In the genomic region with DNA sequence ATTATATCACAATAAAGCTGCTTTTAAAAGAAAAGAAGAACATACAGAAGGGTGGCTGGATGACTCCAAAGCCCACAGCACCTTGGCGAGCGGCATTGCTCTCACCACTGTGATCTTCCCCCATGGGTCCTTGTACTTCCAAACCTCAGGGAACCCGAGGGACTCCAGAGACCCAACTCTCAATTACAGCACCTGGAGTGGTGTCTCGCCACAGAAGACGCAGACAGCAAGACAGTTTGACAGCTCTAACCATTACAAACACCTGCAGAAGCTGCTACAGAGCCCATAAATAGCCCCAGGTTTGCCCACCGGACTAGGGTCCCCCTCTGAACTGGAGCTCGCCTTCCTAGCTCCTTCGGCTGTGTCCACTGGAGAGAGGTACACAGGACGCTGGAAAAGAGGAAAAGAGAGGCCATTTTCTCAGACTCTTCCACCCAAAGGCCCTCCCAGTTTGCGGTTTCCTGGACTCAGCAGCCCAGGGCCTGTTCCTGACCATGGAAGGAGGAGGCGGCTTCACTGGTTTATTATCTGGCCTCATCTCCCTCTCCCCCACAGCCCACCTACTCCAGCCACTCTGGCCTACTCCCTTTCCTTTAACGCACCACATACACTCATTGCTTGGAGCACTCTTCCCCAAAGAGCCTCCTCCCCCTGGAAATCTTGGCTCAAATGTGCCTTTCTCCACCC, we compare ENCODE assay signal across 15 cellular contexts. TPM values are rescaled to one million over a fixed set of nuclear protein-coding genes. Genes with fewer than 3 reads are reported as not detected.
A peak's percentile ranks its signal among the peaks of the same experiment; 100 is the strongest.
DNase-seq lines count a peak whose midpoint lies in the region; ATAC-seq and TF ChIP-seq lines count a peak whose summit lies in the region.
"Had no signal": no experiment of that assay in that cellular context is flagged by ENCODE, and none has a peak within 500 bp of the region (broad histone marks: within the 10 kb centered on the region; RNA-seq: fewer than 3 reads in every experiment).

No MANE protein-coding gene starts in this region.

- H4K20me1 ChIP-seq in OCI-LY3 (ENCODE audit: insufficient read depth, low read length) (no peaks in the 10 kb centered on the region; the same call in 1 of the 2 replicates), H9 (ENCODE audit: control insufficient read depth, insufficient read depth, insufficient read length) (no peaks in the 10 kb centered on the region)

- H3K18ac ChIP-seq in H9 (ENCODE audit: insufficient read length, low read depth, low read length) = no peak overlapping the region

- no peak overlapping the region for H3K27ac Mint-ChIP-seq in activated CD8-positive, alpha-beta memory T cell treated with anti-CD3 and anti-CD28 coated beads, Interleukin-2, amount 10 ng/mL, durations not matched to agents 7 days and 5 days
- H3K27ac Mint-ChIP-seq in immature natural killer cell (peak overlapping the region; percentile 91 to 99 (median 96)), H9 (no peak overlapping the region)
- H3K27ac Mint-ChIP-seq: activated CD4-positive, alpha-beta T cell treated with anti-CD3 and anti-CD28 coated beads, Interleukin-2, amount 10 ng/mL, durations not matched to agents 7 days and 5 days had no signal

- H3K79me1 ChIP-seq in H9 (ENCODE audit: insufficient read depth, low read depth, low read length, poor library complexity, severe bottlenecking) = peaks cover 2% of the 10 kb centered on the region

- no CpG with 5 or more reads among the region's 12 CpGs for WGBS in H9 (ENCODE audit: extremely low coverage, insufficient read length, low lambda C conversion rate)

- H3K4ac ChIP-seq in H9 (ENCODE audit: low read depth, low read length) = no peak overlapping the region

- no peak overlapping the region for H3T11ph ChIP-seq in H9 (ENCODE audit: low read length)

- CTCF ChIA-PET in activated CD8-positive, alpha-beta memory T cell treated with anti-CD3 and anti-CD28 coated beads, Interleukin-2, amount 10 ng/mL, durations not matched to agents 7 days and 5 days (lab: Charles Lee) = interaction anchor here (1.1 to 3.0 kb wide), 3 partner anchors 74 to 77 kb away, joined by 3 to 10 read pairs (median 7); no protein-coding TSS in a partner anchor

- H2AFZ ChIP-seq in OCI-LY3 (ENCODE audit: low read depth, low read length) = no peak overlapping the region
- no peak overlapping the region for H2AFZ ChIP-seq in H9 (ENCODE audit: low read length)

- H3K4me3 Mint-ChIP-seq in activated CD8-positive, alpha-beta memory T cell treated with anti-CD3 and anti-CD28 coated beads, Interleukin-2, amount 10 ng/mL, durations not matched to agents 7 days and 5 days = peak overlapping the region; percentile 98
- H3K4me3 Mint-ChIP-seq in immature natural killer cell (peak overlapping the region; percentile 96 to 100 (median 99)), H9 (no peak overlapping the region)

- H3K27me3 ChIP-seq in OCI-LY3 (ENCODE audit: low read depth, low read length) (no peaks in the 10 kb centered on the region), subcutaneous abdominal adipose tissue (ENCODE audit: control insufficient read depth in 5 of 5, insufficient read depth in 4 of 5, low read length in 5 of 5) (peaks cover 5 to 21% (median 9%) of the 10 kb centered on the region in 5 donors), H9 (ENCODE audit: insufficient read depth, low read length) (no peaks in the 10 kb centered on the region)
- H3K27me3 ChIP-seq: adrenal gland, upper lobe of left lung had no signal

- TF ChIP-seq CTCF in OCI-LY3 (IDR thresholded peaks at IDR 0.05; ENCODE audit: low read depth, low read length) (no peak), H9 (conservative IDR thresholded peaks at IDR 0.05) (no peak)

- H3K36me3 ChIP-seq in OCI-LY3 (replicated peaks; ENCODE audit: low read depth, low read length) (peaks cover 18% of the 10 kb centered on the region), subcutaneous abdominal adipose tissue (ENCODE audit: control insufficient read depth in 5 of 5, insufficient read depth in 5 of 5, low read length in 5 of 5) (no peaks in the 10 kb centered on the region)
- H3K36me3 ChIP-seq: adrenal gland, upper lobe of left lung had no signal

- H3K23ac ChIP-seq in H9 (ENCODE audit: insufficient read length, low read depth, low read length) = no peak overlapping the region

- no peaks in the 10 kb centered on the region for H3K9me3 ChIP-seq in OCI-LY3 (ENCODE audit: insufficient read depth, low read length)
- no peaks in the 10 kb centered on the region for H3K9me3 ChIP-seq in subcutaneous abdominal adipose tissue (ENCODE audit: control insufficient read depth in 5 of 5, low read length in 5 of 5)
- no peaks in the 10 kb centered on the region for H3K9me3 ChIP-seq in H9 (ENCODE audit: control insufficient read depth, low read depth, low read length)
- H3K9me3 ChIP-seq: adrenal gland, upper lobe of left lung had no signal

- no peak overlapping the region for H3K27ac ChIP-seq in OCI-LY3 (ENCODE audit: low read length)
- H3K27ac ChIP-seq in subcutaneous abdominal adipose tissue (ENCODE audit: low read depth, low read length) = peak overlapping the region; percentile 30
- H3K27ac ChIP-seq in H9 (ENCODE audit: insufficient read length, low read depth, low read length) = no peak overlapping the region

- H3K27me3 Mint-ChIP-seq in activated CD8-positive, alpha-beta memory T cell treated with anti-CD3 and anti-CD28 coated beads, Interleukin-2, amount 10 ng/mL, durations not matched to agents 7 days and 5 days = no peaks in the 10 kb centered on the region
- peaks cover 3 to 24% (median 5%) of the 10 kb centered on the region in 3 donors for H3K27me3 Mint-ChIP-seq in immature natural killer cell (ENCODE audit: low read depth in 3 of 3)
- H3K27me3 Mint-ChIP-seq in H9 (ENCODE audit: low read depth) = peaks cover 15% of the 10 kb centered on the region

- no peak overlapping the region for H2BK15ac ChIP-seq in H9 (ENCODE audit: low read depth, low read length)

- H2BK20ac ChIP-seq in H9 (ENCODE audit: low read depth, low read length, poor library complexity, severe bottlenecking) = no peak overlapping the region

- intact Hi-C loops in posterior vena cava (cut with DNase I) = no loop called here

- H3K4me1 ChIP-seq in OCI-LY3 (ENCODE audit: low read length) = peaks cover 27% of the 10 kb centered on the region
- H3K4me1 ChIP-seq in subcutaneous abdominal adipose tissue (ENCODE audit: control insufficient read depth in 5 of 5, insufficient read depth in 5 of 5, low read length in 5 of 5) = peaks cover 0 to 21% (median 13%) of the 10 kb centered on the region in 5 donors
- peaks cover 4% of the 10 kb centered on the region; the same call in 1 of the 2 replicates for H3K4me1 ChIP-seq in H9 (ENCODE audit: insufficient read depth, low read length)

- peaks cover 33% of the 10 kb centered on the region for H3K79me2 ChIP-seq in OCI-LY3 (ENCODE audit: low read length)
- H3K79me2 ChIP-seq in H9 (ENCODE audit: insufficient read depth, low read length) = no peaks in the 10 kb centered on the region

- peak overlapping the region; percentile 95 for H3K9ac ChIP-seq in OCI-LY3 (ENCODE audit: low read length)
- peak overlapping the region in 1 of 5 donors; percentile 21 for H3K9ac ChIP-seq in subcutaneous abdominal adipose tissue (ENCODE audit: low read length in 5 of 5)
- no peak overlapping the region for H3K9ac ChIP-seq in H9 (ENCODE audit: extremely low read depth, insufficient read length, low read length)

- peaks cover 42% of the 10 kb centered on the region for H3K4me1 Mint-ChIP-seq in activated CD8-positive, alpha-beta memory T cell treated with anti-CD3 and anti-CD28 coated beads, Interleukin-2, amount 10 ng/mL, durations not matched to agents 7 days and 5 days
- H3K4me1 Mint-ChIP-seq in immature natural killer cell (peaks cover 72 to 79% of the 10 kb centered on the region in 2 donors), H9 (peaks cover 14 to 17% of the 10 kb centered on the region in 2 experiments)

- H3K4me2 ChIP-seq in OCI-LY3 (ENCODE audit: low read length) (peak overlapping the region; percentile 96), H9 (ENCODE audit: insufficient read depth, insufficient read length, low read length) (no peak overlapping the region)

- H3K9me3 Mint-ChIP-seq in activated CD8-positive, alpha-beta memory T cell treated with anti-CD3 and anti-CD28 coated beads, Interleukin-2, amount 10 ng/mL, durations not matched to agents 7 days and 5 days (ENCODE audit: low read depth) = no peaks in the 10 kb centered on the region
- H3K9me3 Mint-ChIP-seq in immature natural killer cell (no peaks in the 10 kb centered on the region), H9 (no peaks in the 10 kb centered on the region; a peak in 1 of 5 replicates)
- H3K9me3 Mint-ChIP-seq: activated CD4-positive, alpha-beta T cell treated with anti-CD3 and anti-CD28 coated beads, Interleukin-2, amount 10 ng/mL, durations not matched to agents 7 days and 5 days had no signal

- H4K8ac ChIP-seq in H9 (replicated peaks; ENCODE audit: insufficient read length, low read depth, low read length) = no peak overlapping the region

- H3K4me3 ChIP-seq in OCI-LY3 (ENCODE audit: low read length) (peak overlapping the region; percentile 98), subcutaneous abdominal adipose tissue (ENCODE audit: low read depth in 1 of 5, low read length in 5 of 5) (peak overlapping the region in 4 of 5 donors; percentile 26 to 64 (median 52))

- H3K14ac ChIP-seq in H9 (ENCODE audit: insufficient read depth, low read length) = no peak overlapping the region

- no peak overlapping the region for H4K5ac ChIP-seq in H9 (ENCODE audit: insufficient read length, low read depth, low read length)

- no peak overlapping the region for H4K91ac ChIP-seq in H9 (ENCODE audit: insufficient read length, low read depth, low read length)

- no peak overlapping the region for H3K56ac ChIP-seq in H9 (ENCODE audit: insufficient read length, low read depth, low read length)

- H2BK5ac ChIP-seq in H9 (ENCODE audit: insufficient read length, low read length) = no peak overlapping the region

- no peak overlapping the region for H2AK5ac ChIP-seq in H9 (ENCODE audit: insufficient read length, low read length)

- DNase-seq in activated CD8-positive, alpha-beta memory T cell treated with anti-CD3 and anti-CD28 coated beads, Interleukin-2, amount 10 ng/mL, durations not matched to agents 7 days and 5 days = no peak
- DNase-seq in activated CD8-positive, alpha-beta memory T cell treated with anti-CD3 and anti-CD28 coated beads, Interleukin-2, amount 50 U/mL, for 48 hours = no peak
- peak in 1 of 3 donors; percentile 16 for DNase-seq in immature natural killer cell
- DNase-seq in posterior vena cava (ENCODE audit: low spot score) = no peak
- DNase-seq in H9 = no peak
- DNase-seq: ACHN; activated CD4-positive, alpha-beta T cell treated with anti-CD3 and anti-CD28 coated beads, Interleukin-2, amount 10 ng/mL, durations not matched to agents 7 days and 5 days; adrenal gland; cortex of kidney; NCI-H1105; NCI-H526 treated with DMSO at 0.1 percent for 48 hours; upper lobe of left lung had no signal

- H3K23me2 ChIP-seq in H9 (ENCODE audit: insufficient read length, low read depth, low read length, poor library complexity, severe bottlenecking) = peaks cover 11% of the 10 kb centered on the region

- ATAC-seq in activated CD8-positive, alpha-beta memory T cell treated with anti-CD3 and anti-CD28 coated beads, Interleukin-2, amount 10 ng/mL, durations not matched to agents 7 days and 5 days = no peak
- ATAC-seq in GM18873 (IDR thresholded peaks at IDR 0.05; ENCODE audit: low FRiP score, unreplicated experiment) = no peak

- H3K36me3 Mint-ChIP-seq in activated CD8-positive, alpha-beta memory T cell treated with anti-CD3 and anti-CD28 coated beads, Interleukin-2, amount 10 ng/mL, durations not matched to agents 7 days and 5 days = peaks cover 3% of the 10 kb centered on the region
- H3K36me3 Mint-ChIP-seq in immature natural killer cell = peaks cover 0 to 9% (median 0%) of the 10 kb centered on the region in 3 donors
- no peaks in the 10 kb centered on the region; a peak in 1 of 7 replicates for H3K36me3 Mint-ChIP-seq in H9 (ENCODE audit: insufficient read depth in 1 of 3, low read depth in 3 of 3)

- no peak overlapping the region for H2BK12ac ChIP-seq in H9 (ENCODE audit: insufficient read length, low read depth, low read length)

- no peak overlapping the region for H2BK120ac ChIP-seq in H9 (ENCODE audit: low read depth, low read length, poor library complexity, severe bottlenecking)

RNA-seq across cellular contexts. Expression of gene PIK3AP1, which starts 1.9 kb away (rescaled TPM):
- total RNA-seq in activated CD8-positive, alpha-beta memory T cell treated with anti-CD3 and anti-CD28 coated beads, Interleukin-2, amount 10 ng/mL, durations not matched to agents 7 days and 5 days = 10 to 100 TPM in 1 of 2 experiments, 1 to 10 TPM in 1; 8.7 to 11.5 TPM
- polyA plus RNA-seq in immature natural killer cell = 100 to 1,000 TPM in 1 of 3 donors, 10 to 100 TPM in 2; 87.4 to 186 (median 98.3) TPM
- total RNA-seq in posterior vena cava (10 to 100 TPM in 1 of 2 donors, 1 to 10 TPM in 1; 5.8 to 14.5 TPM), H9 (2021) (1.5 and 1.7 TPM in 2 replicates)

Comparison
In these comparisons a context has a peak if more than half of its experiments do, and no peak if none do; other contexts are left out.
1. H3K27ac Mint-ChIP-seq: peak in immature natural killer cell (6 of 6); none in activated CD8-positive, alpha-beta memory T cell treated with anti-CD3 and anti-CD28 coated beads, Interleukin-2, amount 10 ng/mL, durations not matched to agents 7 days and 5 days (single experiment) and H9 (0 of 3).
2. H3K4me3 Mint-ChIP-seq: peak in activated CD8-positive, alpha-beta memory T cell treated with anti-CD3 and anti-CD28 coated beads, Interleukin-2, amount 10 ng/mL, durations not matched to agents 7 days and 5 days (single experiment) and immature natural killer cell (5 of 5); none in H9 (0 of 2).